25 cellular contexts compared by ENCODE assay signal in genomic region chr9:115671236-115671770, GRCh38.
A peak's percentile ranks its signal among the peaks of the same experiment; 100 is the strongest.
DNase-seq lines count a peak whose midpoint lies in the region; ATAC-seq, FAIRE-seq and TF ChIP-seq lines count a peak whose summit lies in the region.
"Had no signal": no experiment of that assay in that cellular context is flagged by ENCODE, and none has a peak within 500 bp of the region (broad histone marks: within the 10 kb centered on the region; RNA-seq: fewer than 3 reads in every experiment).

No MANE protein-coding gene starts in this region.

- peak overlapping the region; percentile 100 for H3K27ac Mint-ChIP-seq in chondrocyte (ENCODE audit: unreplicated experiment)
- H3K27ac Mint-ChIP-seq: activated naive CD4-positive, alpha-beta T cell treated with anti-CD3 and anti-CD28 coated beads, Interleukin-2, amount 50 U/mL, for 72 hours; memory B cell; natural killer cell; progenitor cell of endocrine pancreas had no signal

- H3K4me3 ChIP-seq in AG10803 (ENCODE audit: low read length) (no peak overlapping the region), osteoblast (ENCODE audit: insufficient read depth, low read length) (no peak overlapping the region), pancreas (no peak overlapping the region)
- H3K4me3 ChIP-seq: body of pancreas, colonic mucosa, vagina had no signal

- H2AFZ ChIP-seq in osteoblast (ENCODE audit: low read length) = no peak overlapping the region

- intact Hi-C loops in pancreas (cut with DNase I) = no loop called here

- H3K27me3 Mint-ChIP-seq in chondrocyte (ENCODE audit: low read depth) = no peaks in the 10 kb centered on the region

- H3K9me3 ChIP-seq in osteoblast (ENCODE audit: low read depth, low read length) = no peaks in the 10 kb centered on the region
- H3K9me3 ChIP-seq in pancreas = no peaks in the 10 kb centered on the region
- H3K9me3 ChIP-seq: body of pancreas, colonic mucosa, vagina had no signal

- no peak for ATAC-seq in pancreas
- ATAC-seq in GM18909 (IDR thresholded peaks at IDR 0.05; ENCODE audit: poor library complexity, unreplicated experiment) = no peak
- ATAC-seq: activated naive CD4-positive, alpha-beta T cell treated with anti-CD3 and anti-CD28 coated beads, Interleukin-2, amount 50 U/mL, for 72 hours; body of pancreas; natural killer cell had no signal

- H3K27ac ChIP-seq in osteoblast (ENCODE audit: low read depth, low read length) = peak overlapping the region; percentile 99
- no peak overlapping the region for H3K27ac ChIP-seq in pancreas
- H3K27ac ChIP-seq: body of pancreas, colonic mucosa, vagina had no signal

- H3K4me1 Mint-ChIP-seq in chondrocyte (ENCODE audit: low read depth) = peaks cover 78% of the 10 kb centered on the region
- H3K4me1 Mint-ChIP-seq: memory B cell, natural killer cell had no signal

- no peak overlapping the region for H3K4me3 Mint-ChIP-seq in chondrocyte (ENCODE audit: unreplicated experiment)
- H3K4me3 Mint-ChIP-seq: memory B cell, natural killer cell had no signal

- no peaks in the 10 kb centered on the region for H3K27me3 ChIP-seq in osteoblast (ENCODE audit: insufficient read depth, low read length)
- H3K27me3 ChIP-seq in pancreas = no peaks in the 10 kb centered on the region
- H3K27me3 ChIP-seq: body of pancreas, colonic mucosa, vagina had no signal

- H3K9me3 Mint-ChIP-seq in chondrocyte (ENCODE audit: low read depth) = peaks cover 2% of the 10 kb centered on the region

- H3K36me3 ChIP-seq in osteoblast (ENCODE audit: insufficient read depth, low read length) = no peaks in the 10 kb centered on the region
- no peaks in the 10 kb centered on the region for H3K36me3 ChIP-seq in pancreas
- H3K36me3 ChIP-seq: colonic mucosa, vagina had no signal

- H3K4me1 ChIP-seq in osteoblast (ENCODE audit: insufficient read depth, low read length) = peaks cover 50% of the 10 kb centered on the region
- H3K4me1 ChIP-seq in pancreas = no peaks in the 10 kb centered on the region
- H3K4me1 ChIP-seq: body of pancreas, colonic mucosa, vagina had no signal

- H3K4me2 ChIP-seq in osteoblast (ENCODE audit: insufficient read depth, low read length) = no peak overlapping the region

- peaks cover 3% of the 10 kb centered on the region for H3K36me3 Mint-ChIP-seq in chondrocyte (ENCODE audit: low read depth)
- H3K36me3 Mint-ChIP-seq: activated naive CD4-positive, alpha-beta T cell treated with anti-CD3 and anti-CD28 coated beads, Interleukin-2, amount 50 U/mL, for 72 hours; memory B cell had no signal

- TF ChIP-seq CTCF in AG10803 (conservative IDR thresholded peaks at IDR 0.05; ENCODE audit: low read length) (no peak), chondrocyte (IDR thresholded peaks at IDR 0.05) (no peak), osteoblast (IDR thresholded peaks at IDR 0.05; ENCODE audit: extremely low read depth, low read depth, low read length) (no peak), pancreas (IDR thresholded peaks at IDR 0.05) (no peak)

- 69 to 83% methylated on average over 6 of the region's 6 CpGs for WGBS in pancreas, 2 donors

- peak; percentile 29 for DNase-seq in AG10803 (ENCODE audit: low read depth)
- DNase-seq in OCI-M1 (lab: John Stamatoyannopoulos, UW) = peak; percentile 2
- no peak for DNase-seq in chondrocyte (ENCODE audit: low spot score)
- no peak for DNase-seq in osteoblast (ENCODE audit: insufficient read length, low spot score, missing footprints)
- DNase-seq in pancreas = no peak
- DNase-seq in NCI-H2107 (lab: John Stamatoyannopoulos, UW) = no peak
- DNase-seq in LoVo (ENCODE audit: low spot score) = no peak
- DNase-seq: activated CD4-positive, alpha-beta T cell treated with anti-CD3 and anti-CD28 coated beads for 1 hour; activated CD8-positive, alpha-beta memory T cell treated with anti-CD3 and anti-CD28 coated beads for 24 hours; body of pancreas; colonic mucosa; COR-L47; hippocampal formation; kidney; natural killer cell; NCI-H1417; NCI-H2171; NCI-H748 treated with DMSO at 0.1 percent for 48 hours; stimulated activated CD4-positive, alpha-beta T cell treated with anti-CD3 and anti-CD28 coated beads, Interleukin-4, amount 100 ng/mL, for 24 hours had no signal

- no peaks in the 10 kb centered on the region for H4K20me1 ChIP-seq in osteoblast (ENCODE audit: insufficient read depth, low read length)

- H3K79me2 ChIP-seq in osteoblast (ENCODE audit: insufficient read depth, low read length) = no peaks in the 10 kb centered on the region

- FAIRE-seq in pancreas (lab: Jason Lieb, UNC) = no peak
- FAIRE-seq: endometrium, kidney had no signal

Comparison
In these comparisons a context has a peak if more than half of its experiments do, and no peak if none do; other contexts are left out.
1. DNase-seq: peak in AG10803 (single experiment) and OCI-M1 (single experiment); none in chondrocyte (single experiment), osteoblast (single experiment), pancreas (0 of 6), NCI-H2107 (single experiment) and LoVo (single experiment).